20 cellular contexts compared by ENCODE assay signal in the genomic region with DNA sequence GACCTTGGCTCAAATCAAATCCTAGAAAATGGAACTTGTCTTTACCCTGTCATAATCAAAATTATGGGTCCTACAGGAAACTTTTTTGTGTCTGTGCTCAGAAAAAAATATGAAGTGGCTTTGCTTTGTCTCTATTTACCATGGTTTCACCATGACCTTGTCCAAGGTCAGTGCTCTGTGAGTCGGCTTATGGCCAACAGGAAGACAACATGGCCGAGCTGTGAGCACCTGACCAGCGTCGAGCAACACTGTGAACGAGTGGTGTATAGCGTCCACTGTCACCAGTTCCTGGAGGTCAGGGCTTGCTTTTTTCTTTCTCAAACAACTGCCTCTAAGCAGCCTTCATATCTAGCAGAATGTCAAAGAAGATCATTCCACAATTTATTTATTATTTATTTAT.
DNase-seq lines count a peak whose midpoint lies in the region; ATAC-seq and TF ChIP-seq lines count a peak whose summit lies in the region.
"Had no signal": no experiment of that assay in that cellular context is flagged by ENCODE, and none has a peak within 500 bp of the region (broad histone marks: within the 10 kb centered on the region; RNA-seq: fewer than 3 reads in every experiment).

No MANE protein-coding gene starts in this region.

- H3K9me3 ChIP-seq in PC-3 (ENCODE audit: low read length) (no peaks in the 10 kb centered on the region), mucosa of rectum (ENCODE audit: control insufficient read depth in 2 of 2, low read length in 2 of 2) (no peaks in the 10 kb centered on the region)
- H3K9me3 ChIP-seq: body of pancreas, esophagus squamous epithelium had no signal

- H3K27ac ChIP-seq in ACC112 (ENCODE audit: low read depth, low read length), result peak overlapping the region; percentile 95
- H3K27ac ChIP-seq in PC-3 (ENCODE audit: low read length), result peak overlapping the region; percentile 79
- peak overlapping the region; percentile 56 to 74 for H3K27ac ChIP-seq in coronary artery
- H3K27ac ChIP-seq in mucosa of rectum (ENCODE audit: low read depth in 2 of 2, low read length in 2 of 2), result peak overlapping the region; percentile 75 to 80

- H2AFZ ChIP-seq in ACC112 (ENCODE audit: low read length, unreplicated experiment) (no peak overlapping the region), PC-3 (ENCODE audit: low read length) (no peak overlapping the region)

- intact Hi-C loops in PC-3 (cut with micrococcal nuclease), result loop anchor here (5.0 to 10.0 kb wide), 2 partner anchors 67 to 130 kb away; partner anchors contain the start of gene MYO1E
- intact Hi-C loops in left ventricle myocardium superior (cut with micrococcal nuclease), result loop anchor here (2.0 kb wide), 1 partner anchor 26 kb away; no protein-coding TSS in a partner anchor
- intact Hi-C loops in activated CD4-positive, alpha-beta T cell treated with anti-CD3 and anti-CD28 coated beads, Interleukin-2, amount 10 ng/mL, durations not matched to agents 24 days and 14 days (cut with micrococcal nuclease), result loop anchor here (5.0 kb wide), 1 partner anchor 67 kb away; the partner anchor contains the start of gene MYO1E

- DNase-seq in PC-3 (no peak), coronary artery (ENCODE audit: low spot score) (no peak), left ventricle myocardium superior (no peak), omental fat pad (ENCODE audit: low spot score) (no peak), NCI-H82 (lab: John Stamatoyannopoulos, UW) (no peak)
- no peak for DNase-seq in activated CD4-positive, alpha-beta T cell treated with anti-CD3 and anti-CD28 coated beads, Interleukin-2, amount 10 ng/mL, durations not matched to agents 24 days and 14 days
- DNase-seq: activated CD4-positive, alpha-beta T cell treated with anti-CD3 and anti-CD28 coated beads, Interleukin-2, amount 50 U/mL, for 4 hours; activated naive CD4-positive, alpha-beta T cell treated with anti-CD3 and anti-CD28 coated beads, Interleukin-2, amount 10 ng/mL, durations not matched to agents 7 days and 5 days; activated T-cell treated with anti-CD3 and anti-CD28 coated beads, Interleukin-2, amount 50 U/mL, for 1 hour; CD4-positive, CD25-positive, alpha-beta regulatory T cell; DMS53; esophagus squamous epithelium; natural killer cell; NCI-H1417 treated with DMSO at 0.1 percent for 48 hours; NCI-H2227 treated with DMSO at 0.1 percent for 48 hours had no signal

- POLR2A ChIA-PET in PC-3 (lab: Charles Lee; ENCODE audit: unreplicated experiment), result interaction anchor here (0.6 kb wide), 1 partner anchor 135 kb away, joined by 4 read pairs; no protein-coding TSS in a partner anchor

- no peaks in the 10 kb centered on the region for H3K27me3 Mint-ChIP-seq in activated CD4-positive, alpha-beta T cell treated with anti-CD3 and anti-CD28 coated beads, Interleukin-2, amount 10 ng/mL, durations not matched to agents 24 days and 14 days
- H3K27me3 Mint-ChIP-seq: CD4-positive, CD25-positive, alpha-beta regulatory T cell; progenitor cell of endocrine pancreas had no signal

- no peaks in the 10 kb centered on the region for H3K27me3 ChIP-seq in ACC112 (ENCODE audit: insufficient read depth, low read length)
- no peaks in the 10 kb centered on the region for H3K27me3 ChIP-seq in PC-3 (ENCODE audit: low read length)
- H3K27me3 ChIP-seq in mucosa of rectum (ENCODE audit: control insufficient read depth in 2 of 2, insufficient read depth in 2 of 2, low read length in 2 of 2), result no peaks in the 10 kb centered on the region
- H3K27me3 ChIP-seq: body of pancreas, esophagus squamous epithelium had no signal

- H3K36me3 Mint-ChIP-seq in activated CD4-positive, alpha-beta T cell treated with anti-CD3 and anti-CD28 coated beads, Interleukin-2, amount 10 ng/mL, durations not matched to agents 24 days and 14 days (ENCODE audit: low read depth), result peaks cover 3% of the 10 kb centered on the region
- H3K36me3 Mint-ChIP-seq: CD4-positive, CD25-positive, alpha-beta regulatory T cell; natural killer cell had no signal

- no peaks in the 10 kb centered on the region for H3K36me3 ChIP-seq in ACC112 (ENCODE audit: insufficient read depth, low read length)
- no peaks in the 10 kb centered on the region for H3K36me3 ChIP-seq in PC-3 (ENCODE audit: low read depth, low read length)
- no peaks in the 10 kb centered on the region for H3K36me3 ChIP-seq in mucosa of rectum (ENCODE audit: control insufficient read depth in 2 of 2, insufficient read depth in 2 of 2, low read length in 2 of 2)
- H3K36me3 ChIP-seq: esophagus squamous epithelium had no signal

- H3K4me2 ChIP-seq in PC-3 (ENCODE audit: low read length), result peak overlapping the region; percentile 44; the same call in 1 of the 2 replicates

- no peak overlapping the region for H3K4me3 ChIP-seq in ACC112 (ENCODE audit: low read depth, low read length)
- H3K4me3 ChIP-seq in PC-3 (ENCODE audit: low read length), result no peak overlapping the region
- H3K4me3 ChIP-seq in coronary artery, result no peak overlapping the region
- no peak overlapping the region for H3K4me3 ChIP-seq in mucosa of rectum (ENCODE audit: low read length in 2 of 2)
- H3K4me3 ChIP-seq: body of pancreas, esophagus squamous epithelium had no signal

- no peaks in the 10 kb centered on the region for H4K20me1 ChIP-seq in PC-3 (ENCODE audit: low read length)

- peaks cover 37% of the 10 kb centered on the region for H3K4me1 Mint-ChIP-seq in activated CD4-positive, alpha-beta T cell treated with anti-CD3 and anti-CD28 coated beads, Interleukin-2, amount 10 ng/mL, durations not matched to agents 24 days and 14 days

- peaks cover 12% of the 10 kb centered on the region for H3F3A ChIP-seq in PC-3 (ENCODE audit: low read length, unreplicated experiment)

- H3K9me2 ChIP-seq in PC-3 (replicated peaks; ENCODE audit: low read length), result no peaks in the 10 kb centered on the region

- BruUV-seq in PC-3 (replicated peaks; lab: Mats Ljungman, UMichigan), result TSS peak; percentile 40

- H3K4me3 Mint-ChIP-seq in activated CD4-positive, alpha-beta T cell treated with anti-CD3 and anti-CD28 coated beads, Interleukin-2, amount 10 ng/mL, durations not matched to agents 24 days and 14 days, result no peak overlapping the region
- H3K4me3 Mint-ChIP-seq: activated naive CD4-positive, alpha-beta T cell treated with anti-CD3 and anti-CD28 coated beads, Interleukin-2, amount 10 ng/mL, durations not matched to agents 7 days and 5 days; CD4-positive, CD25-positive, alpha-beta regulatory T cell; natural killer cell had no signal

- no peak overlapping the region for H3K9ac ChIP-seq in PC-3 (ENCODE audit: low read length)
- no peak overlapping the region for H3K9ac ChIP-seq in mucosa of rectum (ENCODE audit: low read depth in 1 of 2, low read length in 2 of 2)

- H3K27ac Mint-ChIP-seq in activated CD4-positive, alpha-beta T cell treated with anti-CD3 and anti-CD28 coated beads, Interleukin-2, amount 10 ng/mL, durations not matched to agents 24 days and 14 days, result no peak overlapping the region
- H3K27ac Mint-ChIP-seq: activated naive CD4-positive, alpha-beta T cell treated with anti-CD3 and anti-CD28 coated beads, Interleukin-2, amount 10 ng/mL, durations not matched to agents 7 days and 5 days; CD4-positive, CD25-positive, alpha-beta regulatory T cell; progenitor cell of endocrine pancreas had no signal

- no peak for ATAC-seq in PC-3
- ATAC-seq in left ventricle myocardium superior, result no peak
- no peak for ATAC-seq in omental fat pad (ENCODE audit: low FRiP score)
- ATAC-seq: body of pancreas; natural killer cell; stimulated activated naive CD8-positive, alpha-beta T cell treated with anti-CD3 and anti-CD28 coated beads, Interleukin-15, Interleukin-2, amounts not matched to agents 100 U/mL and 50 U/mL, for 24 hours had no signal

- CTCF ChIA-PET in PC-3 (lab: Charles Lee), result interaction anchor here (0.6 kb wide), 1 partner anchor 189 kb away, joined by 3 read pairs; no protein-coding TSS in a partner anchor

- peaks cover 63% of the 10 kb centered on the region for H3K79me2 ChIP-seq in ACC112 (ENCODE audit: control insufficient read depth, insufficient read depth, low read length, unreplicated experiment)
- H3K79me2 ChIP-seq in PC-3 (ENCODE audit: low read length), result peaks cover 79% of the 10 kb centered on the region

- peaks cover 65% of the 10 kb centered on the region for H3K4me1 ChIP-seq in ACC112 (ENCODE audit: control insufficient read depth, insufficient read depth, low read length, unreplicated experiment)
- H3K4me1 ChIP-seq in PC-3 (ENCODE audit: insufficient read depth, low read length), result peaks cover 63% of the 10 kb centered on the region
- peaks cover 29 to 34% of the 10 kb centered on the region in 2 donors for H3K4me1 ChIP-seq in mucosa of rectum (ENCODE audit: control insufficient read depth in 2 of 2, insufficient read depth in 2 of 2, low read length in 2 of 2)

- no peaks in the 10 kb centered on the region for H3K9me3 Mint-ChIP-seq in activated CD4-positive, alpha-beta T cell treated with anti-CD3 and anti-CD28 coated beads, Interleukin-2, amount 10 ng/mL, durations not matched to agents 24 days and 14 days
- H3K9me3 Mint-ChIP-seq: activated naive CD4-positive, alpha-beta T cell treated with anti-CD3 and anti-CD28 coated beads, Interleukin-2, amount 10 ng/mL, durations not matched to agents 7 days and 5 days; CD4-positive, CD25-positive, alpha-beta regulatory T cell; natural killer cell had no signal

- TF ChIP-seq CTCF in PC-3 (conservative IDR thresholded peaks at IDR 0.05; ENCODE audit: low read depth, low read length) (no peak), coronary artery (IDR thresholded peaks at IDR 0.05) (no peak), omental fat pad (IDR thresholded peaks at IDR 0.05) (no peak)
